In the genomic region with DNA sequence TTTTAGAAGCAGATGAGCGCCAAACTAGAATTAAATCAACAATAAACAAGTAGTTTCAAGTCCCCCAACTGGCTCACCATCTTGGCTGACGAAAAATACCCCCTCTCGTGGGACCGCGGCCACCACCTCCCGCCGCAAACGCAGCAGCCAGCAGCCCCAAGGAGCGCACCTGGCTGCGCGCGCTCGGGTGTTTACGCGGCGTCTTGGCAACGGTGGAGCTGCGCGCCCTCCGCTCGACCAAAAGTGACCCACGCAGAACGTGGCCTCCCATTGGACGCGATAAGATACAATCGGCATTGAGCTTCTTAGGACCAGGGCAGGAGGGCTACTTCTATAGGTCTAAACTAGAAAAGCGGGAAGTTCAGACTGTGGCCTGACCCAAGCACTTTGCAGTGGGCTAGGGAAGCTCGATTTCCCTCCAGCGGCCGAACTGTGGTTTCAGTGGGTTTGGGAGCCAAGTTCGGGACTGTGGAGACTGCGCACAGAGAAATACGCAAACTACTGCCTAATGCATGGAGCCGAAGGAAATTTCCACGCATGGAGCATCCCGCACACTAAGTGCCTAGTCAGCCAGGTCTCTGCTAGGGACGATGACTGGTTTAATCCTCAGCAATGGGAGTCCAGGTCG, we compare ENCODE assay signal across 8 cellular contexts. TPM values are rescaled to one million over a fixed set of nuclear protein-coding genes. Genes with fewer than 3 reads are reported as not detected.
DNase-seq lines count a peak whose midpoint lies in the region; ATAC-seq and TF ChIP-seq lines count a peak whose summit lies in the region.

MNS1 (minus strand) TSS at position 245 of the 628 bp plus-strand sequence; CDS start at position 80, 165 bp downstream.

- peak; percentile 74 for TF ChIP-seq POLR2A in GM19193 (IDR thresholded peaks at IDR 0.05; ENCODE audit: extremely low read depth, insufficient read depth, insufficient read length)

- H3K27ac ChIP-seq in BLaER1: no peak within 1 kb of the TSS

- H3K27me3 Mint-ChIP-seq in activated CD4-positive, alpha-beta T cell treated with anti-CD3 and anti-CD28 coated beads, Interleukin-2, amount 10 ng/mL, durations not matched to agents 24 days and 14 days: peaks cover 25% of the 10 kb centered on the region

- H3K4me3 ChIP-seq in BLaER1: peak within 1 kb of the TSS; percentile 69

- peaks cover 18% of the 10 kb centered on the region for H3K4me1 ChIP-seq in BLaER1

- H3K4me1 Mint-ChIP-seq in activated CD4-positive, alpha-beta T cell treated with anti-CD3 and anti-CD28 coated beads, Interleukin-2, amount 10 ng/mL, durations not matched to agents 24 days and 14 days: peaks cover 20% of the 10 kb centered on the region

- H3K9me3 Mint-ChIP-seq in activated CD4-positive, alpha-beta T cell treated with anti-CD3 and anti-CD28 coated beads, Interleukin-2, amount 10 ng/mL, durations not matched to agents 24 days and 14 days: no peaks in the 10 kb centered on the region

- H3K9me3 ChIP-seq in BLaER1: no peaks in the 10 kb centered on the region

- ATAC-seq in HG03354 (IDR thresholded peaks at IDR 0.05; ENCODE audit: poor library complexity, severe bottlenecking, unreplicated experiment): peak; percentile 98
- peak; percentile 98 for ATAC-seq in left lobe of liver

- H3K4me2 ChIP-seq in BLaER1: peak within 1 kb of the TSS; percentile 87

- H3K27me3 ChIP-seq in BLaER1: no peaks in the 10 kb centered on the region

- intact Hi-C loops in activated CD4-positive, alpha-beta T cell treated with anti-CD3 and anti-CD28 coated beads, Interleukin-2, amount 10 ng/mL, durations not matched to agents 24 days and 14 days (cut with micrococcal nuclease): loop anchor here (2.0 kb wide), 1 partner anchor 222 kb away; the partner anchor contains the start of gene RFX7

- no peaks in the 10 kb centered on the region for H4K20me1 ChIP-seq in BLaER1

- no peaks in the 10 kb centered on the region for H3K36me3 ChIP-seq in BLaER1

- no peaks in the 10 kb centered on the region for H3K36me3 Mint-ChIP-seq in activated CD4-positive, alpha-beta T cell treated with anti-CD3 and anti-CD28 coated beads, Interleukin-2, amount 10 ng/mL, durations not matched to agents 24 days and 14 days (ENCODE audit: low read depth)

- DNase-seq in NCI-H460 (ENCODE audit: extremely low read depth, low read depth) (peak; percentile 93), dermis blood vessel endothelial cell (peak; percentile 98), left lobe of liver (ENCODE audit: low spot score) (peak; percentile 91)
- peak; percentile 94 for DNase-seq in activated CD4-positive, alpha-beta T cell treated with anti-CD3 and anti-CD28 coated beads, Interleukin-2, amount 10 ng/mL, durations not matched to agents 24 days and 14 days
- peak; percentile 2 for DNase-seq in stimulated activated CD4-positive, alpha-beta T cell treated with anti-CD3 and anti-CD28 coated beads, Interleukin-2, amount 100 ng/mL, for 4 hours (ENCODE audit: low read depth)

- H3K9ac ChIP-seq in BLaER1: peak within 1 kb of the TSS; percentile 63; the same call in 1 of the 2 replicates

- peak within 1 kb of the TSS; percentile 77 for H3K27ac Mint-ChIP-seq in activated CD4-positive, alpha-beta T cell treated with anti-CD3 and anti-CD28 coated beads, Interleukin-2, amount 10 ng/mL, durations not matched to agents 24 days and 14 days

- peak within 1 kb of the TSS; percentile 89 for H3K4me3 Mint-ChIP-seq in activated CD4-positive, alpha-beta T cell treated with anti-CD3 and anti-CD28 coated beads, Interleukin-2, amount 10 ng/mL, durations not matched to agents 24 days and 14 days

RNA-seq across cellular contexts. Expression of gene MNS1, which starts in this region (rescaled TPM):
- total RNA-seq in NCI-H460 (2014; rRNA removed; shearing (Covaris generic)): 0.55 and 1.7 TPM in 2 replicates
- polyA plus RNA-seq in NCI-H460 (2014; cell fraction: nucleus; rRNA removed): 2.1 and 2.3 TPM in 2 replicates
- 0.45 and 0.86 TPM in 2 replicates for total RNA-seq in activated CD4-positive, alpha-beta T cell treated with anti-CD3 and anti-CD28 coated beads, Interleukin-2, amount 10 ng/mL, durations not matched to agents 24 days and 14 days
- total RNA-seq in dermis blood vessel endothelial cell (under 0.01 and 0.74 TPM in 2 replicates), left lobe of liver (0.20 TPM)

Comparison
In these comparisons a context has a peak if more than half of its experiments do, and no peak if none do; other contexts are left out.
1. Peak in DNase-seq in activated CD4-positive, alpha-beta T cell treated with anti-CD3 and anti-CD28 coated beads, Interleukin-2, amount 10 ng/mL, durations not matched to agents 24 days and 14 days; RNA of the gene not detected or under 1 TPM.
2. Peak in DNase-seq in dermis blood vessel endothelial cell; RNA of the gene not detected or under 1 TPM.
3. Peak in DNase-seq and ATAC-seq in left lobe of liver; RNA of the gene not detected or under 1 TPM.
4. DNase-seq: peak in every context shown above with its lines; median percentile 98 in dermis blood vessel endothelial cell; 94 in activated CD4-positive, alpha-beta T cell treated with anti-CD3 and anti-CD28 coated beads, Interleukin-2, amount 10 ng/mL, durations not matched to agents 24 days and 14 days; 93 in NCI-H460; 91 in left lobe of liver; 2 in stimulated activated CD4-positive, alpha-beta T cell treated with anti-CD3 and anti-CD28 coated beads, Interleukin-2, amount 100 ng/mL, for 4 hours.